ENCODE assay signal across 9 cellular contexts in genomic region chr9:88535226-88535931, GRCh38. TPM values are rescaled to one million over a fixed set of nuclear protein-coding genes. Genes with fewer than 3 reads are reported as not detected.
A peak's percentile ranks its signal among the peaks of the same experiment; 100 is the strongest.
DNase-seq lines count a peak whose midpoint lies in the region; ATAC-seq, FAIRE-seq and TF ChIP-seq lines count a peak whose summit lies in the region.
"Had no signal": no experiment of that assay in that cellular context is flagged by ENCODE, and none has a peak within 500 bp of the region (broad histone marks: within the 10 kb centered on the region; RNA-seq: fewer than 3 reads in every experiment).

No MANE protein-coding gene starts in this region.

- H3K9me3 ChIP-seq in astrocyte (ENCODE audit: insufficient read depth, low read depth, low read length), result no peaks in the 10 kb centered on the region
- H3K9me3 ChIP-seq in kidney (ENCODE audit: control insufficient read depth in 1 of 2, low read length in 2 of 2), result no peaks in the 10 kb centered on the region
- no peaks in the 10 kb centered on the region for H3K9me3 ChIP-seq in testis

- peak overlapping the region; percentile 73 for H3K9ac ChIP-seq in astrocyte (ENCODE audit: low read length)
- H3K9ac ChIP-seq in kidney (ENCODE audit: low read length in 2 of 2), result peak overlapping the region in 1 of 2 donors; percentile 46

- no peaks in the 10 kb centered on the region for H3K9me3 Mint-ChIP-seq in astrocyte (ENCODE audit: unreplicated experiment)
- H3K9me3 Mint-ChIP-seq: stimulated activated naive CD8-positive, alpha-beta T cell treated with anti-CD3 and anti-CD28 coated beads, Interleukin-15, Interleukin-2, amounts not matched to agents 100 ng/mL and 50 ng/mL, for 24 hours had no signal

- H3K27me3 Mint-ChIP-seq in astrocyte (ENCODE audit: low read depth, unreplicated experiment), result peaks cover 6% of the 10 kb centered on the region

- H3K4me3 ChIP-seq in astrocyte (ENCODE audit: insufficient read depth, low read depth, low read length), result peak overlapping the region; percentile 69
- peak overlapping the region; percentile 65 to 70 for H3K4me3 ChIP-seq in kidney (ENCODE audit: low read length in 2 of 2)
- peak overlapping the region; percentile 56 to 58 for H3K4me3 ChIP-seq in testis

- H3K27me3 ChIP-seq in astrocyte (ENCODE audit: insufficient read depth, low read length) (no peaks in the 10 kb centered on the region), testis (no peaks in the 10 kb centered on the region)

- no peak for TF ChIP-seq POLR2A in testis (IDR thresholded peaks at IDR 0.05)

- no peak for ATAC-seq in GM19463 (IDR thresholded peaks at IDR 0.05; ENCODE audit: unreplicated experiment)

- peaks cover 9% of the 10 kb centered on the region for H3K36me3 Mint-ChIP-seq in astrocyte (ENCODE audit: low read depth, unreplicated experiment)

- H4K20me1 ChIP-seq in astrocyte (ENCODE audit: insufficient read depth, low read length), result peaks cover 17% of the 10 kb centered on the region

- WGBS in testis, 2 donors, result 8% methylated on average over 48 of the region's 67 CpGs; no CpG with 5 or more reads in 1 of the 2 donors

- intact Hi-C loops in kidney (cut with DNase I) (no loop called here), testis (cut with DNase I; ENCODE audit: low total_unique reads) (no loop called here)

- peaks cover 53% of the 10 kb centered on the region for H3K4me1 ChIP-seq in astrocyte (ENCODE audit: insufficient read depth, low read length)
- peaks cover 8 to 32% of the 10 kb centered on the region in 2 donors for H3K4me1 ChIP-seq in kidney (ENCODE audit: control insufficient read depth in 1 of 2, insufficient read depth in 1 of 2, low read depth in 1 of 2, low read length in 2 of 2)
- H3K4me1 ChIP-seq in testis, result peaks cover 6% of the 10 kb centered on the region

- FAIRE-seq in astrocyte (lab: Jason Lieb, UNC) (no peak), kidney (lab: Jason Lieb, UNC) (no peak)

- peak overlapping the region; percentile 85 for H2AFZ ChIP-seq in astrocyte (ENCODE audit: low read depth, low read length)

- H3K27ac Mint-ChIP-seq in astrocyte (ENCODE audit: unreplicated experiment), result no peak overlapping the region
- H3K27ac Mint-ChIP-seq: stimulated activated naive CD8-positive, alpha-beta T cell treated with anti-CD3 and anti-CD28 coated beads, Interleukin-15, Interleukin-2, amounts not matched to agents 100 ng/mL and 50 ng/mL, for 24 hours had no signal

- peaks cover 31% of the 10 kb centered on the region for H3K79me2 ChIP-seq in astrocyte (ENCODE audit: insufficient read depth, low read length)

- H3K36me3 ChIP-seq in astrocyte (ENCODE audit: insufficient read depth, low read length) (no peaks in the 10 kb centered on the region), kidney (ENCODE audit: control insufficient read depth in 1 of 2, insufficient read depth in 2 of 2, low read length in 2 of 2) (no peaks in the 10 kb centered on the region), testis (ENCODE audit: low read depth, missing control alignments) (no peaks in the 10 kb centered on the region)

- H3K4me1 Mint-ChIP-seq in astrocyte (ENCODE audit: low read depth, unreplicated experiment), result peaks cover 21% of the 10 kb centered on the region

- peak overlapping the region; percentile 91 for H3K4me2 ChIP-seq in astrocyte (ENCODE audit: low read length)

- DNase-seq in activated naive CD4-positive, alpha-beta T cell treated with Interleukin-2 at 50 U/mL for 16 hours, result peak; percentile 3
- no peak for DNase-seq in activated naive CD4-positive, alpha-beta T cell (lab: John Stamatoyannopoulos, UW)
- DNase-seq in astrocyte (ENCODE audit: low read depth) (no peak), kidney (peak; percentile 75), testis (no peak), DMS53 treated with DMSO at 0.1 percent for 48 hours (lab: John Stamatoyannopoulos, UW; ENCODE audit: unreplicated experiment) (no peak), NOMO-1 (lab: John Stamatoyannopoulos, UW; ENCODE audit: unreplicated experiment in 2 of 2) (no peak)

- TF ChIP-seq CTCF in astrocyte (IDR thresholded peaks at IDR 0.05; ENCODE audit: insufficient read depth, low read depth, low read length), result no peak
- TF ChIP-seq CTCF in kidney (IDR thresholded peaks at IDR 0.05; ENCODE audit: borderline replicate concordance, extremely low read depth, insufficient read depth), result no peak
- TF ChIP-seq CTCF in testis (IDR thresholded peaks at IDR 0.05), result no peak

- H3K27ac ChIP-seq in astrocyte (ENCODE audit: low read depth, low read length), result peak overlapping the region; percentile 46
- peak overlapping the region; percentile 62 to 81 for H3K27ac ChIP-seq in kidney (ENCODE audit: low read depth in 2 of 2, low read length in 2 of 2)
- peak overlapping the region in 1 of 2 donors; percentile 41 for H3K27ac ChIP-seq in testis

- peak overlapping the region; percentile 80 for H3K4me3 Mint-ChIP-seq in astrocyte (ENCODE audit: unreplicated experiment)
- H3K4me3 Mint-ChIP-seq: stimulated activated naive CD8-positive, alpha-beta T cell treated with anti-CD3 and anti-CD28 coated beads, Interleukin-15, Interleukin-2, amounts not matched to agents 100 ng/mL and 50 ng/mL, for 24 hours had no signal

RNA-seq across cellular contexts. Expression of gene NXNL2, which starts 0.4 kb away (rescaled TPM):
- total RNA-seq in astrocyte (0.62 and 1.6 TPM in 2 replicates), kidney (3.6 TPM), testis (1 to 10 TPM; 1.5 to 2.8 TPM)
- polyA plus RNA-seq in kidney (ENCODE audit: insufficient read depth, low read depth, low replicate concordance) (4.9 TPM), testis (ENCODE audit: insufficient read depth, low read depth, low replicate concordance) (2.2 TPM)

Comparison
In these comparisons a context has a peak if more than half of its experiments do, and no peak if none do; other contexts are left out.
1. DNase-seq: peak in activated naive CD4-positive, alpha-beta T cell treated with Interleukin-2 at 50 U/mL for 16 hours (single experiment) and kidney (single experiment); none in activated naive CD4-positive, alpha-beta T cell (0 of 4), astrocyte (single experiment), testis (single experiment), DMS53 treated with DMSO at 0.1 percent for 48 hours (single experiment) and NOMO-1 (0 of 2).
2. Peak in every context shown above with its lines, with median percentiles within 50 percentile points of each other: H3K4me3 ChIP-seq.